35 cellular contexts compared by ENCODE assay signal in the genomic region with DNA sequence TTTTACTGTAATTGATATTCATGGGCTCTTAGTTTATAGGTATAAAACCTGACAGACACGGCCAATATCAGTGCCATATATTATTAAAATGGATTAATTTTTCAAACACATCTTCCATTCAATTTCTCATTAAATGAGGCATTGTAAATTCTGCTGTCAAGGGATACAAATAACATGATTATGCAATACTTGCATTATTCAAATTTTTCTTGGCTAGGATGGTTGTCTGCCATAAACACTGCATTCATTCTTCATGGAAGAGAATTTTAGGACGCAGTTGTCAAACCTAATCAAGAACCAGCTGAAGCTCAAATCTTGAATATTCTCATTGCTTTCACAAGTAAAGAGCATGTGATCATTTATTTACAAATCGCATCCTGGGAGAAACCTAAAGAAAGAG.
"Had no signal": no experiment of that assay in that cellular context is flagged by ENCODE, and none has a peak within 500 bp of the region (broad histone marks: within the 10 kb centered on the region; RNA-seq: fewer than 3 reads in every experiment).

No MANE protein-coding gene starts in this region.

- H3K4me3 Mint-ChIP-seq: activated B cell treated with CpG ODN at 0.5 μM for 24 hours; activated CD4-positive, alpha-beta memory T cell treated with anti-CD3 and anti-CD28 coated beads for 36 hours; activated naive CD4-positive, alpha-beta T cell treated with anti-CD3 and anti-CD28 coated beads for 36 hours; activated T-cell treated with anti-CD3 and anti-CD28 coated beads, Interleukin-2, amount 50 U/mL, for 4 hours; activated T-helper 1 cell treated with anti-CD3 and anti-CD28 coated beads, Interleukin-12 subunit alpha, Interleukin-12 subunit beta, Interleukin-2, Interleukin-4 antibody, amounts not matched to agents 30 ng/mL and 10 ng/mL and 1 ng/mL, durations not matched to agents 14 hours and 24 hours and 36 hours; brain had no signal

- H3K4me1 Mint-ChIP-seq: activated B cell treated with CpG ODN at 0.5 μM for 24 hours had no signal

- H3K9me3 ChIP-seq: adrenal gland, MG63, Peyer's patch had no signal

- H3K27me3 Mint-ChIP-seq: activated B cell treated with CpG ODN at 0.5 μM for 24 hours; activated CD4-positive, alpha-beta memory T cell treated with anti-CD3 and anti-CD28 coated beads for 36 hours had no signal

- H3K4me3 ChIP-seq: adrenal gland, MG63, Peyer's patch had no signal

- H3K9me3 Mint-ChIP-seq: activated B cell treated with CpG ODN at 0.5 μM for 24 hours; activated CD4-positive, alpha-beta memory T cell treated with anti-CD3 and anti-CD28 coated beads for 36 hours; activated naive CD4-positive, alpha-beta T cell treated with anti-CD3 and anti-CD28 coated beads for 36 hours; activated naive CD4-positive, alpha-beta T cell treated with anti-CD3 and anti-CD28 coated beads, Interleukin-2, amount 50 U/mL, for 72 hours; activated T-cell treated with anti-CD3 and anti-CD28 coated beads, Interleukin-2, amount 50 U/mL, for 4 hours; activated T-helper 1 cell treated with anti-CD3 and anti-CD28 coated beads, Interleukin-12 subunit alpha, Interleukin-12 subunit beta, Interleukin-2, Interleukin-4 antibody, amounts not matched to agents 30 ng/mL and 10 ng/mL and 1 ng/mL, durations not matched to agents 14 hours and 24 hours and 36 hours had no signal

- H3K36me3 ChIP-seq: adrenal gland, MG63, Peyer's patch had no signal

- H3K27me3 ChIP-seq: adrenal gland, MG63, Peyer's patch had no signal

- ATAC-seq: activated naive CD4-positive, alpha-beta T cell treated with anti-CD3 and anti-CD28 coated beads, Interleukin-2, amount 50 U/mL, for 72 hours; activated T-cell treated with anti-CD3 and anti-CD28 coated beads, Interleukin-2, amount 50 U/mL, for 4 hours; PC-3 had no signal

- DNase-seq: activated B cell treated with CpG ODN at 0.5 μM for 24 hours; activated CD4-positive, alpha-beta memory T cell treated with anti-CD3 and anti-CD28 coated beads for 36 hours; activated CD4-positive, alpha-beta T cell treated with anti-CD3 and anti-CD28 coated beads for 4 hours; activated CD4-positive, alpha-beta T cell treated with anti-CD3 and anti-CD28 coated beads, Interleukin-2, amount 50 U/mL, for 1 hour; activated CD4-positive, CD25-positive, alpha-beta regulatory T cell treated with anti-CD3 and anti-CD28 coated beads, Interleukin-2, amount 50 U/mL, for 72 hours; activated CD8-positive, alpha-beta memory T cell treated with anti-CD3 and anti-CD28 coated beads, Interleukin-2, amount 50 U/mL, for 4 hours; activated gamma-delta T cell treated with Interleukin-2 at 50 U/mL for 16 hours; activated naive CD4-positive, alpha-beta T cell treated with anti-CD3 and anti-CD28 coated beads for 36 hours; activated T-cell treated with anti-CD3 and anti-CD28 coated beads for 4 hours; activated T-cell treated with anti-CD3 and anti-CD28 coated beads, Interleukin-2, amount 50 U/mL, for 4 hours; adrenal gland; central memory CD4-positive, alpha-beta T cell; Karpas-422; MG63; NCI-H1048; NCI-H1105 treated with DMSO at 0.1 percent for 48 hours; NCI-H1436; NCI-H1694; NCI-H1930; NCI-H2081 treated with DMSO at 0.1 percent for 48 hours; NCI-H226; NCI-H446 treated with DMSO at 0.1 percent for 48 hours; NCI-H524; PC-3; Peyer's patch; RPMI8226; SW 1271; T-helper 1 cell; T-helper 2 cell; T-helper 9 cell had no signal

- H3K27ac ChIP-seq: adrenal gland, Peyer's patch, VCaP had no signal

- H3K4me1 ChIP-seq: adrenal gland, Peyer's patch had no signal

- H3K36me3 Mint-ChIP-seq: activated CD4-positive, alpha-beta memory T cell treated with anti-CD3 and anti-CD28 coated beads for 36 hours; activated naive CD4-positive, alpha-beta T cell treated with anti-CD3 and anti-CD28 coated beads, Interleukin-2, amount 50 U/mL, for 72 hours; brain had no signal

- H3K27ac Mint-ChIP-seq: activated B cell treated with CpG ODN at 0.5 μM for 24 hours; activated CD4-positive, alpha-beta memory T cell treated with anti-CD3 and anti-CD28 coated beads for 36 hours; activated naive CD4-positive, alpha-beta T cell treated with anti-CD3 and anti-CD28 coated beads for 36 hours; activated naive CD4-positive, alpha-beta T cell treated with anti-CD3 and anti-CD28 coated beads, Interleukin-2, amount 50 U/mL, for 72 hours; activated T-helper 1 cell treated with anti-CD3 and anti-CD28 coated beads, Interleukin-12 subunit alpha, Interleukin-12 subunit beta, Interleukin-2, Interleukin-4 antibody, amounts not matched to agents 30 ng/mL and 10 ng/mL and 1 ng/mL, durations not matched to agents 14 hours and 24 hours and 36 hours had no signal

- FAIRE-seq: bronchial epithelial cell had no signal
